Comparison of ENCODE assay signal across 1 cellular context in genomic region chr16:11251525-11252481, GRCh38.
A peak's percentile ranks its signal among the peaks of the same experiment; 100 is the strongest.
TF ChIP-seq lines count a peak whose summit lies in the region.

No MANE protein-coding gene starts in this region.

TF ChIP-seq in HEK293, 187 proteins besides CTCF, POLR2A, EP300 and RAD21 (continued from another document):
- TF ChIP-seq, protein P1, sequence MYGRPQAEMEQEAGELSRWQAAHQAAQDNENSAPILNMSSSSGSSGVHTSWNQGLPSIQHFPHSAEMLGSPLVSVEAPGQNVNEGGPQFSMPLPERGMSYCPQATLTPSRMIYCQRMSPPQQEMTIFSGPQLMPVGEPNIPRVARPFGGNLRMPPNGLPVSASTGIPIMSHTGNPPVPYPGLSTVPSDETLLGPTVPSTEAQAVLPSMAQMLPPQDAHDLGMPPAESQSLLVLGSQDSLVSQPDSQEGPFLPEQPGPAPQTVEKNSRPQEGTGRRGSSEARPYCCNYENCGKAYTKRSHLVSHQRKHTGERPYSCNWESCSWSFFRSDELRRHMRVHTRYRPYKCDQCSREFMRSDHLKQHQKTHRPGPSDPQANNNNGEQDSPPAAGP (tag by site-specific recombination; IDR thresholded peaks at IDR 0.05), result no peak
- TF ChIP-seq ZNF777 (tag by site-specific recombination; IDR thresholded peaks at IDR 0.05; ENCODE audit: borderline replicate concordance), result no peak
- no peak for TF ChIP-seq ZNF658 (tag by site-specific recombination; IDR thresholded peaks at IDR 0.05)
- no peak for TF ChIP-seq ZNF223 (tag by site-specific recombination; IDR thresholded peaks at IDR 0.05)
- TF ChIP-seq ZNF140 (tag by site-specific recombination; IDR thresholded peaks at IDR 0.05), result no peak
- TF ChIP-seq ZNF221 (tag by site-specific recombination; IDR thresholded peaks at IDR 0.05; ENCODE audit: borderline replicate concordance), result no peak
- TF ChIP-seq ZFP69B (tag by site-specific recombination; IDR thresholded peaks at IDR 0.05), result no peak
- TF ChIP-seq, protein P2, sequence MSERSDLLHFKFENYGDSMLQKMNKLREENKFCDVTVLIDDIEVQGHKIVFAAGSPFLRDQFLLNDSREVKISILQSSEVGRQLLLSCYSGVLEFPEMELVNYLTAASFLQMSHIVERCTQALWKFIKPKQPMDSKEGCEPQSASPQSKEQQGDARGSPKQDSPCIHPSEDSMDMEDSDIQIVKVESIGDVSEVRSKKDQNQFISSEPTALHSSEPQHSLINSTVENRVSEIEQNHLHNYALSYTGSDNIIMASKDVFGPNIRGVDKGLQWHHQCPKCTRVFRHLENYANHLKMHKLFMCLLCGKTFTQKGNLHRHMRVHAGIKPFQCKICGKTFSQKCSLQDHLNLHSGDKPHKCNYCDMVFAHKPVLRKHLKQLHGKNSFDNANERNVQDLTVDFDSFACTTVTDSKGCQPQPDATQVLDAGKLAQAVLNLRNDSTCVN (tag by site-specific recombination; optimal IDR thresholded peaks at IDR 0.05), result no peak
- no peak for TF ChIP-seq ZBTB48 (tag by site-specific recombination; IDR thresholded peaks at IDR 0.05)
- no peak for TF ChIP-seq ZNF560 (tag by site-specific recombination; IDR thresholded peaks at IDR 0.05; ENCODE audit: borderline replicate concordance)
- TF ChIP-seq, protein P3, sequence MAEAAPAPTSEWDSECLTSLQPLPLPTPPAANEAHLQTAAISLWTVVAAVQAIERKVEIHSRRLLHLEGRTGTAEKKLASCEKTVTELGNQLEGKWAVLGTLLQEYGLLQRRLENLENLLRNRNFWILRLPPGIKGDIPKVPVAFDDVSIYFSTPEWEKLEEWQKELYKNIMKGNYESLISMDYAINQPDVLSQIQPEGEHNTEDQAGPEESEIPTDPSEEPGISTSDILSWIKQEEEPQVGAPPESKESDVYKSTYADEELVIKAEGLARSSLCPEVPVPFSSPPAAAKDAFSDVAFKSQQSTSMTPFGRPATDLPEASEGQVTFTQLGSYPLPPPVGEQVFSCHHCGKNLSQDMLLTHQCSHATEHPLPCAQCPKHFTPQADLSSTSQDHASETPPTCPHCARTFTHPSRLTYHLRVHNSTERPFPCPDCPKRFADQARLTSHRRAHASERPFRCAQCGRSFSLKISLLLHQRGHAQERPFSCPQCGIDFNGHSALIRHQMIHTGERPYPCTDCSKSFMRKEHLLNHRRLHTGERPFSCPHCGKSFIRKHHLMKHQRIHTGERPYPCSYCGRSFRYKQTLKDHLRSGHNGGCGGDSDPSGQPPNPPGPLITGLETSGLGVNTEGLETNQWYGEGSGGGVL (tag by site-specific recombination; IDR thresholded peaks at IDR 0.05), result peak; percentile 47; the same call in 1 of the 2 replicates
- TF ChIP-seq ZNF214 (tag by site-specific recombination; IDR thresholded peaks at IDR 0.05; ENCODE audit: borderline replicate concordance), result no peak
- no peak for TF ChIP-seq ZBTB17 (tag by site-specific recombination; IDR thresholded peaks at IDR 0.05)
- peak; percentile 71 for TF ChIP-seq ZBTB21 (tag by site-specific recombination; IDR thresholded peaks at IDR 0.05)
- no peak for TF ChIP-seq ZNF19 (tag by site-specific recombination; IDR thresholded peaks at IDR 0.05; ENCODE audit: low read depth)
- TF ChIP-seq ZNF48 (tag by site-specific recombination; IDR thresholded peaks at IDR 0.05), result no peak
- TF ChIP-seq, protein P4, sequence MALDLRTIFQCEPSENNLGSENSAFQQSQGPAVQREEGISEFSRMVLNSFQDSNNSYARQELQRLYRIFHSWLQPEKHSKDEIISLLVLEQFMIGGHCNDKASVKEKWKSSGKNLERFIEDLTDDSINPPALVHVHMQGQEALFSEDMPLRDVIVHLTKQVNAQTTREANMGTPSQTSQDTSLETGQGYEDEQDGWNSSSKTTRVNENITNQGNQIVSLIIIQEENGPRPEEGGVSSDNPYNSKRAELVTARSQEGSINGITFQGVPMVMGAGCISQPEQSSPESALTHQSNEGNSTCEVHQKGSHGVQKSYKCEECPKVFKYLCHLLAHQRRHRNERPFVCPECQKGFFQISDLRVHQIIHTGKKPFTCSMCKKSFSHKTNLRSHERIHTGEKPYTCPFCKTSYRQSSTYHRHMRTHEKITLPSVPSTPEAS (tag by site-specific recombination; IDR thresholded peaks at IDR 0.05), result peak; percentile 63
- TF ChIP-seq ZNF610 (tag by site-specific recombination; IDR thresholded peaks at IDR 0.05; ENCODE audit: borderline replicate concordance), result no peak
- no peak for TF ChIP-seq ZSCAN16 (tag by site-specific recombination; IDR thresholded peaks at IDR 0.05)
- no peak for TF ChIP-seq ZNF335 (tag by site-specific recombination; conservative IDR thresholded peaks at IDR 0.05)
- TF ChIP-seq ZNF404 (tag by site-specific recombination; IDR thresholded peaks at IDR 0.05), result no peak
- TF ChIP-seq, protein P5, sequence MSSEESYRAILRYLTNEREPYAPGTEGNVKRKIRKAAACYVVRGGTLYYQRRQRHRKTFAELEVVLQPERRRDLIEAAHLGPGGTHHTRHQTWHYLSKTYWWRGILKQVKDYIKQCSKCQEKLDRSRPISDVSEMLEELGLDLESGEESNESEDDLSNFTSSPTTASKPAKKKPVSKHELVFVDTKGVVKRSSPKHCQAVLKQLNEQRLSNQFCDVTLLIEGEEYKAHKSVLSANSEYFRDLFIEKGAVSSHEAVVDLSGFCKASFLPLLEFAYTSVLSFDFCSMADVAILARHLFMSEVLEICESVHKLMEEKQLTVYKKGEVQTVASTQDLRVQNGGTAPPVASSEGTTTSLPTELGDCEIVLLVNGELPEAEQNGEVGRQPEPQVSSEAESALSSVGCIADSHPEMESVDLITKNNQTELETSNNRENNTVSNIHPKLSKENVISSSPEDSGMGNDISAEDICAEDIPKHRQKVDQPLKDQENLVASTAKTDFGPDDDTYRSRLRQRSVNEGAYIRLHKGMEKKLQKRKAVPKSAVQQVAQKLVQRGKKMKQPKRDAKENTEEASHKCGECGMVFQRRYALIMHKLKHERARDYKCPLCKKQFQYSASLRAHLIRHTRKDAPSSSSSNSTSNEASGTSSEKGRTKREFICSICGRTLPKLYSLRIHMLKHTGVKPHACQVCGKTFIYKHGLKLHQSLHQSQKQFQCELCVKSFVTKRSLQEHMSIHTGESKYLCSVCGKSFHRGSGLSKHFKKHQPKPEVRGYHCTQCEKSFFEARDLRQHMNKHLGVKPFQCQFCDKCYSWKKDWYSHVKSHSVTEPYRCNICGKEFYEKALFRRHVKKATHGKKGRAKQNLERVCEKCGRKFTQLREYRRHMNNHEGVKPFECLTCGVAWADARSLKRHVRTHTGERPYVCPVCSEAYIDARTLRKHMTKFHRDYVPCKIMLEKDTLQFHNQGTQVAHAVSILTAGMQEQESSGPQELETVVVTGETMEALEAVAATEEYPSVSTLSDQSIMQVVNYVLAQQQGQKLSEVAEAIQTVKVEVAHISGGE (tag by site-specific recombination; conservative IDR thresholded peaks at IDR 0.05; ENCODE audit: low read depth), result no peak
- no peak for TF ChIP-seq ZNF768 (tag by site-specific recombination; IDR thresholded peaks at IDR 0.05)
- TF ChIP-seq ZNF600 (tag by site-specific recombination; IDR thresholded peaks at IDR 0.05), result no peak
- TF ChIP-seq TRIM28 (IDR thresholded peaks at IDR 0.05; ENCODE audit: borderline replicate concordance, low read length), result no peak
- TF ChIP-seq ZNF211 (tag by site-specific recombination; IDR thresholded peaks at IDR 0.05; ENCODE audit: low read depth), result no peak
- TF ChIP-seq ZNF585B (tag by site-specific recombination; IDR thresholded peaks at IDR 0.05), result no peak
- no peak for TF ChIP-seq IKZF3 (tag by site-specific recombination; IDR thresholded peaks at IDR 0.05)
- peak; percentile 78 for TF ChIP-seq ZFHX2 (tag by site-specific recombination; conservative IDR thresholded peaks at IDR 0.05)
- TF ChIP-seq GLIS1 (tag by site-specific recombination; IDR thresholded peaks at IDR 0.05), result peak; percentile 49
- no peak for TF ChIP-seq BCL11A (tag by site-specific recombination; IDR thresholded peaks at IDR 0.05; ENCODE audit: low read depth)
- no peak for TF ChIP-seq SALL2 (tag by site-specific recombination; IDR thresholded peaks at IDR 0.05; ENCODE audit: borderline replicate concordance)
- TF ChIP-seq, protein P6, sequence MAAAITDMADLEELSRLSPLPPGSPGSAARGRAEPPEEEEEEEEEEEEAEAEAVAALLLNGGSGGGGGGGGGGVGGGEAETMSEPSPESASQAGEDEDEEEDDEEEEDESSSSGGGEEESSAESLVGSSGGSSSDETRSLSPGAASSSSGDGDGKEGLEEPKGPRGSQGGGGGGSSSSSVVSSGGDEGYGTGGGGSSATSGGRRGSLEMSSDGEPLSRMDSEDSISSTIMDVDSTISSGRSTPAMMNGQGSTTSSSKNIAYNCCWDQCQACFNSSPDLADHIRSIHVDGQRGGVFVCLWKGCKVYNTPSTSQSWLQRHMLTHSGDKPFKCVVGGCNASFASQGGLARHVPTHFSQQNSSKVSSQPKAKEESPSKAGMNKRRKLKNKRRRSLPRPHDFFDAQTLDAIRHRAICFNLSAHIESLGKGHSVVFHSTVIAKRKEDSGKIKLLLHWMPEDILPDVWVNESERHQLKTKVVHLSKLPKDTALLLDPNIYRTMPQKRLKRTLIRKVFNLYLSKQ (tag by site-specific recombination; IDR thresholded peaks at IDR 0.05; ENCODE audit: borderline replicate concordance), result no peak
- no peak for TF ChIP-seq GFI1B (tag by site-specific recombination; IDR thresholded peaks at IDR 0.05)
- TF ChIP-seq ZNF521 (tag by site-specific recombination; IDR thresholded peaks at IDR 0.05), result no peak
- TF ChIP-seq EGR2 (tag by site-specific recombination; IDR thresholded peaks at IDR 0.05; ENCODE audit: low read depth), result peak; percentile 60; the same call in 1 of the 2 replicates
- TF ChIP-seq ZNF114 (tag by site-specific recombination; IDR thresholded peaks at IDR 0.05), result no peak
- TF ChIP-seq ZNF155 (tag by site-specific recombination; IDR thresholded peaks at IDR 0.05), result no peak
- no peak for TF ChIP-seq SP2 (tag by site-specific recombination; IDR thresholded peaks at IDR 0.05)
- no peak for TF ChIP-seq ZNF202 (tag by site-specific recombination; IDR thresholded peaks at IDR 0.05; ENCODE audit: borderline replicate concordance)
- TF ChIP-seq SP7 (tag by site-specific recombination; IDR thresholded peaks at IDR 0.05), result 0 out of 2 replicates have a peak, but pooled peaks have one; percentile 17
- TF ChIP-seq ZNF624 (tag by site-specific recombination; IDR thresholded peaks at IDR 0.05), result no peak
- no peak for TF ChIP-seq ELK4 (IDR thresholded peaks at IDR 0.05; ENCODE audit: borderline replicate concordance, low read depth, low read length)
- TF ChIP-seq, protein P7, sequence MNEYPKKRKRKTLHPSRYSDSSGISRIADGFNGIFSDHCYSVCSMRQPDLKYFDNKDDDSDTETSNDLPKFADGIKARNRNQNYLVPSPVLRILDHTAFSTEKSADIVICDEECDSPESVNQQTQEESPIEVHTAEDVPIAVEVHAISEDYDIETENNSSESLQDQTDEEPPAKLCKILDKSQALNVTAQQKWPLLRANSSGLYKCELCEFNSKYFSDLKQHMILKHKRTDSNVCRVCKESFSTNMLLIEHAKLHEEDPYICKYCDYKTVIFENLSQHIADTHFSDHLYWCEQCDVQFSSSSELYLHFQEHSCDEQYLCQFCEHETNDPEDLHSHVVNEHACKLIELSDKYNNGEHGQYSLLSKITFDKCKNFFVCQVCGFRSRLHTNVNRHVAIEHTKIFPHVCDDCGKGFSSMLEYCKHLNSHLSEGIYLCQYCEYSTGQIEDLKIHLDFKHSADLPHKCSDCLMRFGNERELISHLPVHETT (tag by site-specific recombination; IDR thresholded peaks at IDR 0.05), result no peak
TF ChIP-seq in HEK293: peak in this region for 7.
